In the genomic region with DNA sequence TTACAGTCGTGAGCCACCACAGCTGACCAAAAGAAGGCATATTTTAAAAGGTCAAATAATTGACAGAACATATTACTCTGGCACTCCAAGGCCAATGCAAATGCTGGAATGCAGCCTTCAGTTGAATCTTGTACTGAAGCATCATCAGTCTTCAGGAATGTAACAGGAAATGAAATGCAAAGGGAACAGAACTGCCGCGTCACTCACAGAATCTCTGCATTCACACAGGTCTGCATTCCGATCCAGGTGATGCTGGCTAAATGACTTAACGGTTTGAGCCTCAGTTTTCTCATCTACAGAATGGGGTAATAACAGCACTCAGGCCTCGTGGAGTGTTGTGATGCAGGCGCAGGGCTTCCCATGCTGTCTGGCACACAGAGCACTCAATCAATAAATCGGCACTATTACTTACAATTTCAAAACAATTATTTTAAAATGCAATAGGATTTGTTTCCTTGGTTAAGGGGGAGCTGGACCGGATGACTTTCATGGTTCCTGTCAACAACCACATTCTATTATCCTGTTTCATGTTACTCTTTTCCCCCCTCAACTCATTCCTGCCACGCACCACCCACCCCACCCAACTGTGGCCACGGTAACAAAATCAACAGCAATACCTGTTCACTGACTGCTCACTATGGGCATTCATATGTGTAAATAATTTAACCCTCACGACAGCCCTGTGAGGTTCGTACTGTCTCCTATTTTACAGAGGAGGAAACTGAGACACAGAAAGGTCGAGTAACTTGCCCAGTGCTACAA, we compare ENCODE assay signal across 12 cellular contexts. TPM values are rescaled to one million over a fixed set of nuclear protein-coding genes. Genes with fewer than 3 reads are reported as not detected.
DNase-seq lines count a peak whose midpoint lies in the region; ATAC-seq, FAIRE-seq and TF ChIP-seq lines count a peak whose summit lies in the region.
"Had no signal": no experiment of that assay in that cellular context is flagged by ENCODE, and none has a peak within 500 bp of the region (broad histone marks: within the 10 kb centered on the region; RNA-seq: fewer than 3 reads in every experiment).

No MANE protein-coding gene starts in this region.

- no peak for TF ChIP-seq EP300 in H1 (IDR thresholded peaks at IDR 0.05; ENCODE audit: borderline replicate concordance in 1 of 2, low read depth in 2 of 2, low read length in 2 of 2)

- no peaks in the 10 kb centered on the region for H3K23me2 ChIP-seq in H1 (ENCODE audit: low read depth, low read length)

- H3K27me3 ChIP-seq in H1 (replicated peaks in 1 of 4; ENCODE audit: control insufficient read depth in 3 of 4, extremely low read depth in 1 of 4, insufficient read depth in 3 of 4, low read length in 3 of 4) (no peaks in the 10 kb centered on the region), mesendoderm (ENCODE audit: insufficient read depth, low read length, poor library complexity) (no peaks in the 10 kb centered on the region)
- H3K27me3 ChIP-seq: suprapubic skin had no signal

- peaks cover 11% of the 10 kb centered on the region for H3K27me3 Mint-ChIP-seq in activated CD4-positive, alpha-beta T cell treated with anti-CD3 and anti-CD28 coated beads for 36 hours

- H3K4me3 ChIP-seq in H1 (ENCODE audit: extremely low read depth in 1 of 4, insufficient read depth in 2 of 4, low read depth in 3 of 4, low read length in 4 of 4) (no peak overlapping the region), mesendoderm (ENCODE audit: low read length) (no peak overlapping the region)
- H3K4me3 ChIP-seq: suprapubic skin had no signal

- in situ Hi-C loops in Caki2 (cut with HindIII; ENCODE audit: low pct_unique_long_range_greater_than_20kb, low sequenced_read_pairs), result no loop called here

- H4K5ac ChIP-seq in H1 (ENCODE audit: insufficient read length, low read depth, low read length), result no peak overlapping the region
- H4K5ac ChIP-seq in mesendoderm (ENCODE audit: low read length), result no peak overlapping the region

- H3K9ac ChIP-seq in H1 (replicated peaks in 1 of 4; ENCODE audit: extremely low read depth in 1 of 4, low read depth in 3 of 4, low read length in 3 of 4) (no peak overlapping the region), mesendoderm (ENCODE audit: low read length) (no peak overlapping the region)

- peak overlapping the region; percentile 40; the same call in 1 of the 2 replicates for H2BK15ac ChIP-seq in H1 (ENCODE audit: low read length)
- peak overlapping the region; percentile 92 for H2BK15ac ChIP-seq in mesendoderm (replicated peaks; ENCODE audit: low read depth)

- peak overlapping the region; percentile 67; the same call in 1 of the 2 replicates for H2BK5ac ChIP-seq in H1 (ENCODE audit: low read depth, low read length)
- H2BK5ac ChIP-seq in mesendoderm (ENCODE audit: low read length), result peak overlapping the region; percentile 6

- no peak for TF ChIP-seq RAD21 in H1 (IDR thresholded peaks at IDR 0.05 in 1 of 2, conservative IDR thresholded peaks at IDR 0.05 in 1 of 2; ENCODE audit: low read depth in 2 of 2, low read length in 2 of 2)

- DNase-seq in Caki2 (ENCODE audit: low read depth) (peak; percentile 75), M059J (ENCODE audit: low read depth) (peak; percentile 61), H1 (ENCODE audit: low read depth in 1 of 2, low spot score in 2 of 2) (no peak), mesendoderm (peak; percentile 95), T-helper 9 cell (no peak)
- no peak for DNase-seq in activated effector memory CD4-positive, alpha-beta T cell treated with Interleukin-2 at 50 U/mL for 16 hours
- DNase-seq in activated CD4-positive, alpha-beta T cell treated with anti-CD3 and anti-CD28 coated beads for 36 hours, result no peak
- DNase-seq: activated naive CD4-positive, alpha-beta T cell treated with anti-CD3 and anti-CD28 coated beads, Interleukin-2, amount 50 U/mL, for 16 hours; stimulated activated CD4-positive, alpha-beta T cell treated with anti-CD3 and anti-CD28 coated beads, Interleukin-4, amount 100 ng/mL, for 1 hour; WERI-Rb-1 had no signal

- no peak overlapping the region for H2AFZ ChIP-seq in H1 (ENCODE audit: low read length)

- intact Hi-C loops in activated CD4-positive, alpha-beta T cell treated with anti-CD3 and anti-CD28 coated beads for 36 hours (cut with DNase I, micrococcal nuclease), result no loop called here

- no peak overlapping the region for H3K23ac ChIP-seq in H1 (ENCODE audit: insufficient read length)
- H3K23ac ChIP-seq in mesendoderm (ENCODE audit: low read length), result no peak overlapping the region

- CTCF ChIA-PET in H1 (lab: Charles Lee; ENCODE audit: partially characterized antibody), result interaction anchor here (0.9 to 1.5 kb wide), 3 partner anchors 80 to 87 kb away, joined by 3 to 5 read pairs (median 3); no protein-coding TSS in a partner anchor
- CTCF ChIA-PET in activated CD4-positive, alpha-beta T cell treated with anti-CD3 and anti-CD28 coated beads for 36 hours (lab: Charles Lee), result interaction anchor here (0.9 kb wide), 1 partner anchor 39 kb away, joined by 4 read pairs; no protein-coding TSS in a partner anchor

- H3K4me1 ChIP-seq in H1 (replicated peaks in 1 of 4; ENCODE audit: control insufficient read depth in 3 of 4, insufficient read depth in 4 of 4, low read length in 3 of 4), result peaks cover 5 to 6% (median 6%) of the 10 kb centered on the region in 4 experiments; a peak in 6 of 7 replicates
- peaks cover 9% of the 10 kb centered on the region for H3K4me1 ChIP-seq in mesendoderm (ENCODE audit: control insufficient read depth, low read depth, low read length)

- POLR2A ChIA-PET in H1 (lab: Charles Lee; ENCODE audit: partially characterized antibody), result no interaction called here
- POLR2A ChIA-PET in activated CD4-positive, alpha-beta T cell treated with anti-CD3 and anti-CD28 coated beads for 36 hours (lab: Charles Lee), result no interaction called here

- H3K79me2 ChIP-seq in H1 (ENCODE audit: control insufficient read depth in 1 of 2, insufficient read depth in 2 of 2, low read length in 2 of 2) (no peaks in the 10 kb centered on the region), mesendoderm (ENCODE audit: control insufficient read depth, insufficient read depth, low read length) (no peaks in the 10 kb centered on the region)

- H3K4me2 ChIP-seq in H1 (ENCODE audit: insufficient read depth in 1 of 2, low read depth in 2 of 2, low read length in 2 of 2) (peak overlapping the region in 1 of 2 experiments; percentile 48; a peak in 1 of 4 replicates), mesendoderm (ENCODE audit: low read length) (no peak overlapping the region)

- no peak overlapping the region for H3K14ac ChIP-seq in H1 (ENCODE audit: insufficient read length)

- H3K27ac ChIP-seq in H1 (ENCODE audit: low read depth, low read length) (no peak overlapping the region), mesendoderm (ENCODE audit: low read depth, low read length) (peak overlapping the region; percentile 81)
- H3K27ac ChIP-seq: WERI-Rb-1 had no signal

- H3K79me1 ChIP-seq in H1 (ENCODE audit: low read depth, low read length) (no peaks in the 10 kb centered on the region), mesendoderm (ENCODE audit: low read length) (no peaks in the 10 kb centered on the region)

- H2BK20ac ChIP-seq in H1 (ENCODE audit: low read length), result peak overlapping the region; percentile 94; the same call in 1 of the 2 replicates

- H3K36me3 Mint-ChIP-seq in activated CD4-positive, alpha-beta T cell treated with anti-CD3 and anti-CD28 coated beads for 36 hours (ENCODE audit: low read depth), result no peaks in the 10 kb centered on the region

- TF ChIP-seq POLR2A in H1 (IDR thresholded peaks at IDR 0.05; ENCODE audit: control extremely low read depth in 1 of 2, low read depth in 2 of 2, low read length in 2 of 2), result no peak

- H3K56ac ChIP-seq in H1 (replicated peaks; ENCODE audit: insufficient read length, low read depth, low read length), result no peak overlapping the region
- H3K56ac ChIP-seq in mesendoderm (ENCODE audit: low read length), result peak overlapping the region; percentile 51

- H3K9me3 Mint-ChIP-seq in activated CD4-positive, alpha-beta T cell treated with anti-CD3 and anti-CD28 coated beads for 36 hours (ENCODE audit: low read depth), result no peaks in the 10 kb centered on the region

- no peaks in the 10 kb centered on the region for H3K4me1 Mint-ChIP-seq in activated CD4-positive, alpha-beta T cell treated with anti-CD3 and anti-CD28 coated beads for 36 hours

- no peak overlapping the region for H3K4me3 Mint-ChIP-seq in activated CD4-positive, alpha-beta T cell treated with anti-CD3 and anti-CD28 coated beads for 36 hours

- H2BK120ac ChIP-seq in H1 (replicated peaks; ENCODE audit: low read depth, low read length) (no peak overlapping the region), mesendoderm (ENCODE audit: low read depth, low read length) (peak overlapping the region; percentile 86)

- no peak for FAIRE-seq in H1 (lab: Jason Lieb, UNC)

- H3K36me3 ChIP-seq in H1 (ENCODE audit: control insufficient read depth in 2 of 4, insufficient read depth in 4 of 4, low read length in 3 of 4), result no peaks in the 10 kb centered on the region
- H3K36me3 ChIP-seq in mesendoderm (ENCODE audit: control insufficient read depth, insufficient read depth, low read length), result no peaks in the 10 kb centered on the region
- H3K36me3 ChIP-seq: suprapubic skin, WERI-Rb-1 had no signal

- H2AK5ac ChIP-seq in H1 (ENCODE audit: low read depth, low read length), result no peak overlapping the region
- peak overlapping the region; percentile 40 for H2AK5ac ChIP-seq in mesendoderm (ENCODE audit: low read length)

- H2BK12ac ChIP-seq in H1 (ENCODE audit: low read depth, low read length), result peak overlapping the region; percentile 78; the same call in 1 of the 2 replicates

- H3K4ac ChIP-seq in H1 (replicated peaks; ENCODE audit: insufficient read length, low read depth, low read length), result no peak overlapping the region
- peak overlapping the region; percentile 92 for H3K4ac ChIP-seq in mesendoderm (ENCODE audit: low read depth, low read length)

- WGBS in H1 (ENCODE audit: extremely low coverage in 1 of 2, insufficient coverage in 1 of 2, insufficient read length in 1 of 2, insufficient replicate concordance in 2 of 2, low coverage in 1 of 2, low lambda C conversion rate in 2 of 2, missing lambda C conversion rate in 1 of 2), 2 experiments, result 88% methylated on average over 14 of the region's 14 CpGs; no CpG with 5 or more reads in 1 of the 2 experiments
- WGBS in mesendoderm (ENCODE audit: extremely low coverage, insufficient coverage, low lambda C conversion rate), result no CpG with 5 or more reads among the region's 14 CpGs

- no peak for ATAC-seq in GM19351 (IDR thresholded peaks at IDR 0.05; ENCODE audit: unreplicated experiment)
- no peak for ATAC-seq in activated CD4-positive, alpha-beta T cell treated with anti-CD3 and anti-CD28 coated beads for 36 hours

- H3K18ac ChIP-seq in H1 (ENCODE audit: extremely low read depth, low read length) (no peak overlapping the region), mesendoderm (ENCODE audit: low read length) (peak overlapping the region; percentile 66)

- no peaks in the 10 kb centered on the region for H4K20me1 ChIP-seq in H1 (replicated peaks in 1 of 2; ENCODE audit: control insufficient read depth in 1 of 2, insufficient read depth in 2 of 2, low read length in 2 of 2)

- no peak overlapping the region for H3K27ac Mint-ChIP-seq in activated CD4-positive, alpha-beta T cell treated with anti-CD3 and anti-CD28 coated beads for 36 hours

- H4K91ac ChIP-seq in H1 (replicated peaks; ENCODE audit: insufficient read length, low read length), result peak overlapping the region; percentile 68

- H4K8ac ChIP-seq in H1 (ENCODE audit: extremely low read depth, insufficient read depth, low read length) (peak overlapping the region; percentile 48; the same call in 1 of the 2 replicates), mesendoderm (ENCODE audit: low read depth, low read length) (no peak overlapping the region)

- H3K9me3 ChIP-seq in H1 (ENCODE audit: insufficient read depth in 2 of 2, low read depth in 1 of 2, low read length in 1 of 2), result no peaks in the 10 kb centered on the region
- H3K9me3 ChIP-seq: suprapubic skin had no signal

- no peak for TF ChIP-seq CTCF in H1 (IDR thresholded peaks at IDR 0.05; ENCODE audit: control extremely low read depth in 1 of 3, insufficient read depth in 1 of 3, low read depth in 1 of 3, low read length in 3 of 3)

RNA-seq across cellular contexts. Expression of a gene that starts 32.5 kb away (rescaled TPM):
- 1,275 and 1,415 TPM in 2 replicates for total RNA-seq in Caki2 (2014; rRNA removed; shearing (Covaris generic); ENCODE audit: low replicate concordance)
- total RNA-seq in M059J (2014; rRNA removed; shearing (Covaris generic)), result 127 and 145 TPM in 2 replicates
- 0.48 and 0.55 TPM in 2 replicates for total RNA-seq in H1 (2021; fragmentation: NEBNext Ultra II Directional; extraction: Animal tissue kit (Norgen Biotek cat#: 25700))
- 0.17 and 0.25 TPM in 2 replicates for polyA plus RNA-seq in H1 (2011; rRNA removed)
- polyA plus RNA-seq in H1 (2011; cell fraction: cytosol; rRNA removed), result 0.31 TPM
- polyA plus RNA-seq in H1 (2011; cell fraction: nucleus; rRNA removed), result 0.23 TPM
- 0.13 to 1.2 TPM (median 0.37 TPM) in 4 replicates for polyA plus RNA-seq in H1 (2012, experiment 1 of 2)
- polyA plus RNA-seq in H1 (2012, experiment 2 of 2), result 0.84 TPM
- polyA plus RNA-seq in H1 (2013, experiment 1 of 2), result 3.8 TPM
- 5.5 TPM for polyA plus RNA-seq in H1 (2013, experiment 2 of 2)
- polyA minus RNA-seq in H1 (2011; rRNA and poly(A)+ RNA removed), result not detected in 2 replicates
- polyA minus RNA-seq in H1 (2011; cell fraction: cytosol; rRNA and poly(A)+ RNA removed), result not detected
- polyA minus RNA-seq in H1 (2011; cell fraction: nucleus; rRNA and poly(A)+ RNA removed), result 0.70 TPM
- 3.1 TPM for polyA plus RNA-seq in mesendoderm (2013, experiment 1 of 2)
- 3.3 TPM for polyA plus RNA-seq in mesendoderm (2013, experiment 2 of 2)
- not detected for total RNA-seq in activated CD4-positive, alpha-beta T cell treated with anti-CD3 and anti-CD28 coated beads for 36 hours

Comparison
In these comparisons a context has a peak if more than half of its experiments do, and no peak if none do; other contexts are left out.
1. DNase-seq: peak in Caki2 (single experiment), M059J (single experiment) and mesendoderm (single experiment); none in H1 (0 of 2), T-helper 9 cell (single experiment), activated effector memory CD4-positive, alpha-beta T cell treated with Interleukin-2 at 50 U/mL for 16 hours (single experiment) and activated CD4-positive, alpha-beta T cell treated with anti-CD3 and anti-CD28 coated beads for 36 hours (single experiment).
2. RNA of a gene that starts 32.5 kb away (total RNA-seq): 1,275 to 1,415 TPM in Caki2 and 127 to 145 TPM in M059J; 0.48 to 0.55 TPM in H1 and not detected in activated CD4-positive, alpha-beta T cell treated with anti-CD3 and anti-CD28 coated beads for 36 hours; every median in the first group is over 10 times any median in the second.